8 cellular contexts compared by ENCODE assay signal in the genomic region with DNA sequence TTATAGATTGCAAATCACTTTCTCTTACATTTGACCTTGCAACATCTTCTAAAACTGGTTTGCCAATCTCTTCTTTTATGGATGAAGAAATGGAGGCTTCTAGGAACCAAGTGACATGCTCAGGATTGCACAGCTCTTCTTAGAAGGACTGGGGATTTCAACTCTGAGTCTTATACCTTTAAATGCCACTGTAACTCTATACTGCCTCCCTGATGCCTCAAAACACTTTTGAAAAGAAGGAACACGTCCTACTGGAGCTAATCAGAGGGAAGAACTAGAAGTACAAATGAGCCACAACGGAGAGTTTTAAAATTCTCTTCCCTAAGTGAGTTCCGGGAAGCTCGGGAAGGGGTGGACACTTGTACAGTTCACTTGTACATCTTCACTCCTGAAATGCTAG. TPM values are rescaled to one million over a fixed set of nuclear protein-coding genes. Genes with fewer than 3 reads are reported as not detected.
DNase-seq lines count a peak whose midpoint lies in the region; ATAC-seq and TF ChIP-seq lines count a peak whose summit lies in the region.

No MANE protein-coding gene starts in this region.

- H3K4me1 Mint-ChIP-seq in GM23338 = peaks cover 16% of the 10 kb centered on the region
- peaks cover 4 to 5% of the 10 kb centered on the region in 2 donors for H3K4me1 Mint-ChIP-seq in natural killer cell

- intact Hi-C loops in natural killer cell (cut with micrococcal nuclease) = no loop called here

- H3K79me2 ChIP-seq in GM23338 (replicated peaks; ENCODE audit: insufficient read depth) = no peaks in the 10 kb centered on the region

- H3K4me3 Mint-ChIP-seq in GM23338 = peak overlapping the region; percentile 85
- no peak overlapping the region for H3K4me3 Mint-ChIP-seq in natural killer cell

- H4K20me1 ChIP-seq in GM23338 (replicated peaks; ENCODE audit: insufficient read depth) = no peaks in the 10 kb centered on the region

- 0 out of 2 replicates have a peak, but pooled peaks cover 2% of the 10 kb centered on the region for H3K9me2 ChIP-seq in GM23338 (ENCODE audit: insufficient read depth)

- H3K4me2 ChIP-seq in GM23338 = peak overlapping the region; percentile 88

- H3K27ac Mint-ChIP-seq in GM23338 (no peak overlapping the region), natural killer cell (no peak overlapping the region)

- H3K9me3 ChIP-seq in SK-N-MC (ENCODE audit: low read depth, low read length) = no peaks in the 10 kb centered on the region

- H3K27ac ChIP-seq in GM23338 (ENCODE audit: low read depth) (no peak overlapping the region), SK-N-MC (no peak overlapping the region)

- DNase-seq in GM23338 (ENCODE audit: low spot score) (no peak), SK-N-MC (ENCODE audit: low read depth, low spot score) (no peak), glomerular endothelial cell (ENCODE audit: extremely low read depth, low read depth, low spot score) (peak; percentile 3), renal cortical epithelial cell (ENCODE audit: low read depth) (peak; percentile 42), HuH-7.5 (ENCODE audit: low spot score) (no peak), GM20000 (ENCODE audit: low spot score) (no peak), natural killer cell (no peak)

- TF ChIP-seq CTCF in GM23338 (conservative IDR thresholded peaks at IDR 0.05; ENCODE audit: low read depth in 2 of 2) (no peak), GM20000 (IDR thresholded peaks at IDR 0.05; ENCODE audit: extremely low read depth, missing control alignments) (no peak), natural killer cell (IDR thresholded peaks at IDR 0.05) (no peak)

- peaks cover 2% of the 10 kb centered on the region for H3K27me3 Mint-ChIP-seq in GM23338 (ENCODE audit: insufficient read depth, low read depth, poor library complexity)
- H3K27me3 Mint-ChIP-seq in natural killer cell (ENCODE audit: low read depth in 2 of 2) = peaks cover 37 to 54% of the 10 kb centered on the region in 2 donors

- H3K27me3 ChIP-seq in GM23338 (ENCODE audit: insufficient read depth) = peaks cover 47% of the 10 kb centered on the region

- H3K4me3 ChIP-seq in GM23338 (peak overlapping the region; percentile 94), SK-N-MC (peak overlapping the region; percentile 85)

- H3K36me3 Mint-ChIP-seq in GM23338 (ENCODE audit: low read depth) (no peaks in the 10 kb centered on the region), natural killer cell (no peaks in the 10 kb centered on the region)

- peak overlapping the region; percentile 98 for H2AFZ ChIP-seq in GM23338

- H3K4me1 ChIP-seq in GM23338 (ENCODE audit: insufficient read depth) = peaks cover 12% of the 10 kb centered on the region; the same call in 1 of the 2 replicates

- H3K9me3 Mint-ChIP-seq in GM23338 (no peaks in the 10 kb centered on the region), natural killer cell (peaks cover 0 to 3% of the 10 kb centered on the region in 2 donors)

- no peaks in the 10 kb centered on the region for H3F3A ChIP-seq in GM23338 (replicated peaks; ENCODE audit: low read depth)

- no peak for ATAC-seq in GM23338
- ATAC-seq in HG03175 (IDR thresholded peaks at IDR 0.05; ENCODE audit: unreplicated experiment) = no peak
- ATAC-seq in natural killer cell = no peak

- H3K9ac ChIP-seq in SK-N-MC (ENCODE audit: insufficient read length) = peak overlapping the region; percentile 62

- H3K36me3 ChIP-seq in GM23338 (ENCODE audit: insufficient read depth) = no peaks in the 10 kb centered on the region
- no peaks in the 10 kb centered on the region for H3K36me3 ChIP-seq in SK-N-MC (ENCODE audit: insufficient read depth, low read length)

TF ChIP-seq in GM23338, 12 proteins besides CTCF, POLR2A, EP300 and RAD21:
- TF ChIP-seq EZH2 (IDR thresholded peaks at IDR 0.05; ENCODE audit: low read depth, unreplicated experiment) (no peak), ZNF331 (CRISPR knock-in tag; IDR thresholded peaks at IDR 0.05; ENCODE audit: low read depth) (no peak), JUNB (IDR thresholded peaks at IDR 0.05; ENCODE audit: unreplicated experiment) (no peak), ZNF114 (CRISPR knock-in tag; IDR thresholded peaks at IDR 0.05) (no peak), CREB1 (CRISPR knock-in tag; IDR thresholded peaks at IDR 0.05; ENCODE audit: low read depth) (no peak), NANOG (IDR thresholded peaks at IDR 0.05; ENCODE audit: borderline replicate concordance) (no peak), POLR2AphosphoS5 (IDR thresholded peaks at IDR 0.05; ENCODE audit: low read depth) (no peak)
- TF ChIP-seq, protein P1, sequence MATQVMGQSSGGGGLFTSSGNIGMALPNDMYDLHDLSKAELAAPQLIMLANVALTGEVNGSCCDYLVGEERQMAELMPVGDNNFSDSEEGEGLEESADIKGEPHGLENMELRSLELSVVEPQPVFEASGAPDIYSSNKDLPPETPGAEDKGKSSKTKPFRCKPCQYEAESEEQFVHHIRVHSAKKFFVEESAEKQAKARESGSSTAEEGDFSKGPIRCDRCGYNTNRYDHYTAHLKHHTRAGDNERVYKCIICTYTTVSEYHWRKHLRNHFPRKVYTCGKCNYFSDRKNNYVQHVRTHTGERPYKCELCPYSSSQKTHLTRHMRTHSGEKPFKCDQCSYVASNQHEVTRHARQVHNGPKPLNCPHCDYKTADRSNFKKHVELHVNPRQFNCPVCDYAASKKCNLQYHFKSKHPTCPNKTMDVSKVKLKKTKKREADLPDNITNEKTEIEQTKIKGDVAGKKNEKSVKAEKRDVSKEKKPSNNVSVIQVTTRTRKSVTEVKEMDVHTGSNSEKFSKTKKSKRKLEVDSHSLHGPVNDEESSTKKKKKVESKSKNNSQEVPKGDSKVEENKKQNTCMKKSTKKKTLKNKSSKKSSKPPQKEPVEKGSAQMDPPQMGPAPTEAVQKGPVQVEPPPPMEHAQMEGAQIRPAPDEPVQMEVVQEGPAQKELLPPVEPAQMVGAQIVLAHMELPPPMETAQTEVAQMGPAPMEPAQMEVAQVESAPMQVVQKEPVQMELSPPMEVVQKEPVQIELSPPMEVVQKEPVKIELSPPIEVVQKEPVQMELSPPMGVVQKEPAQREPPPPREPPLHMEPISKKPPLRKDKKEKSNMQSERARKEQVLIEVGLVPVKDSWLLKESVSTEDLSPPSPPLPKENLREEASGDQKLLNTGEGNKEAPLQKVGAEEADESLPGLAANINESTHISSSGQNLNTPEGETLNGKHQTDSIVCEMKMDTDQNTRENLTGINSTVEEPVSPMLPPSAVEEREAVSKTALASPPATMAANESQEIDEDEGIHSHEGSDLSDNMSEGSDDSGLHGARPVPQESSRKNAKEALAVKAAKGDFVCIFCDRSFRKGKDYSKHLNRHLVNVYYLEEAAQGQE (IDR thresholded peaks at IDR 0.05; ENCODE audit: unreplicated experiment) = no peak
- TF ChIP-seq, protein P2, sequence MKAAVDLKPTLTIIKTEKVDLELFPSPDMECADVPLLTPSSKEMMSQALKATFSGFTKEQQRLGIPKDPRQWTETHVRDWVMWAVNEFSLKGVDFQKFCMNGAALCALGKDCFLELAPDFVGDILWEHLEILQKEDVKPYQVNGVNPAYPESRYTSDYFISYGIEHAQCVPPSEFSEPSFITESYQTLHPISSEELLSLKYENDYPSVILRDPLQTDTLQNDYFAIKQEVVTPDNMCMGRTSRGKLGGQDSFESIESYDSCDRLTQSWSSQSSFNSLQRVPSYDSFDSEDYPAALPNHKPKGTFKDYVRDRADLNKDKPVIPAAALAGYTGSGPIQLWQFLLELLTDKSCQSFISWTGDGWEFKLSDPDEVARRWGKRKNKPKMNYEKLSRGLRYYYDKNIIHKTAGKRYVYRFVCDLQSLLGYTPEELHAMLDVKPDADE (IDR thresholded peaks at IDR 0.05) = no peak

RNA-seq across cellular contexts. Expression of a gene that starts 1.0 kb away (rescaled TPM):
- total RNA-seq in GM23338 (2014; rRNA removed; shearing (Covaris generic)) = 1.9 and 4.2 TPM in 2 replicates
- 1.5 and 2.4 TPM in 2 replicates for polyA plus RNA-seq in GM23338 (2016; fragmentation: Nextera tagmentation; extraction: Ambion mirVana)
- 2.8 and 6.1 TPM in 2 replicates for total RNA-seq in glomerular endothelial cell
- total RNA-seq in renal cortical epithelial cell = 46.7 and 109 TPM in 2 replicates
- total RNA-seq in natural killer cell = 1 to 10 TPM in 1 of 3 donors, under 1 TPM in 2; 0.23 to 1.5 (median 0.54) TPM

Comparison
In these comparisons a context has a peak if more than half of its experiments do, and no peak if none do; other contexts are left out.
1. DNase-seq: peak in glomerular endothelial cell (single experiment) and renal cortical epithelial cell (single experiment); none in GM23338 (single experiment), SK-N-MC (single experiment), HuH-7.5 (single experiment), GM20000 (single experiment) and natural killer cell (single experiment).